Comparison of ENCODE assay signal across 7 cellular contexts in genomic region chr7:12855036-12855435, GRCh38.
"Had no signal": no experiment of that assay in that cellular context is flagged by ENCODE, and none has a peak within 500 bp of the region (broad histone marks: within the 10 kb centered on the region; RNA-seq: fewer than 3 reads in every experiment).

No MANE protein-coding gene starts in this region.

- ATAC-seq: K562 had no signal

- DNase-seq: GM23248, GOT3, H9, HCEC 1CT, IMR-90 had no signal

- H3K4me3 ChIP-seq: GM23248, K562 had no signal

- H3K27ac ChIP-seq: GM23248 had no signal

- FAIRE-seq: HTR-8/SVneo, K562 had no signal
